In the genomic region with DNA sequence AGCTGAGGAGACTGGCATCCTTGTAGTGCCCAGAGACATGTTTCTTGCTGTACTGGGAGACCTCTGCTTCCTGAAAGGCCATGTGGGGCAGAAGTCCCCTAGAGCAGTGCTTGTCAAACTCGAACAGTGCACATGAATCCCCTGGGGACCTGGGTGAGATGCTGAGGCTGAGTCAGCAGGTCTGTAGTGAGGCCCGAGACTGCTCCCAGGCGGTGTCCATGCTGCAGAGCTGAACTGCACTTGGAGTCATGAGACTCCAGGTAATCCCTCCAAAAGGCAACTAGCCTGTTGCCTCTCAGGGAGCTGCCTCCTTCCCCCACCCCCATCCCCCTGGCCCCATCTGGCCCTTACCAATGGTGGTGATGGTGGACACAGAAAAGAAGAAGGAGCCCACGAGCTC, we compare ENCODE assay signal across 20 cellular contexts. TPM values are rescaled to one million over a fixed set of nuclear protein-coding genes. Genes with fewer than 3 reads are reported as not detected.
DNase-seq lines count a peak whose midpoint lies in the region; ATAC-seq and TF ChIP-seq lines count a peak whose summit lies in the region.
"Had no signal": no experiment of that assay in that cellular context is flagged by ENCODE, and none has a peak within 500 bp of the region (broad histone marks: within the 10 kb centered on the region; RNA-seq: fewer than 3 reads in every experiment).

No MANE protein-coding gene starts in this region.

- TF ChIP-seq CTCF in Loucy (conservative IDR thresholded peaks at IDR 0.05; ENCODE audit: low read length) = no peak

- no peaks in the 10 kb centered on the region for H3K9me2 ChIP-seq in Loucy (replicated peaks; ENCODE audit: low read depth, low read length)

- no peak overlapping the region for H2AFZ ChIP-seq in Loucy (ENCODE audit: low read length)

- no peaks in the 10 kb centered on the region for H3K79me2 ChIP-seq in Loucy (ENCODE audit: insufficient read depth, low read length)

- H3K4me1 ChIP-seq in BLaER1 = peaks cover 45% of the 10 kb centered on the region
- H3K4me1 ChIP-seq in Loucy (ENCODE audit: insufficient read depth, low read length, poor library complexity, severe bottlenecking) = peaks cover 12% of the 10 kb centered on the region
- H3K4me1 ChIP-seq in right cardiac atrium (ENCODE audit: control insufficient read depth, insufficient read depth, low read length) = no peaks in the 10 kb centered on the region

- H4K20me1 ChIP-seq in BLaER1 (peaks cover 31% of the 10 kb centered on the region; the same call in 1 of the 2 replicates), Loucy (ENCODE audit: insufficient read depth, low read length, poor library complexity, severe bottlenecking) (no peaks in the 10 kb centered on the region)

- H3K4me3 Mint-ChIP-seq in central memory CD8-positive, alpha-beta T cell = no peak overlapping the region
- H3K4me3 Mint-ChIP-seq in stimulated activated naive B cell treated with anti-CD40 and anti-IgM and Interleukin-4, amounts not matched to agents 10 μg/mL and 1 μg/mL and 100 μg/mL, for 72 hours = peak overlapping the region in 1 of 2 donors; percentile 5
- H3K4me3 Mint-ChIP-seq in activated T-cell treated with anti-CD3 and anti-CD28 coated beads, Interleukin-2, amount 50 U/mL, for 24 hours = no peak overlapping the region
- H3K4me3 Mint-ChIP-seq: CD8-positive, alpha-beta memory T cell; IgD-negative memory B cell; T-helper 1 cell treated with Interleukin-12 subunit alpha and Interleukin-12 subunit beta and Interleukin-4 antibody, amounts not matched to agents 30 μg/mL and 1 μg/mL, for 36 hours had no signal

- no peaks in the 10 kb centered on the region for H3K36me3 Mint-ChIP-seq in central memory CD8-positive, alpha-beta T cell (ENCODE audit: insufficient read depth)
- H3K36me3 Mint-ChIP-seq in stimulated activated naive B cell treated with anti-CD40 and anti-IgM and Interleukin-4, amounts not matched to agents 10 μg/mL and 1 μg/mL and 100 μg/mL, for 72 hours = no peaks in the 10 kb centered on the region
- H3K36me3 Mint-ChIP-seq in activated T-cell treated with anti-CD3 and anti-CD28 coated beads, Interleukin-2, amount 50 U/mL, for 24 hours (ENCODE audit: low read depth) = no peaks in the 10 kb centered on the region
- H3K36me3 Mint-ChIP-seq: CD8-positive, alpha-beta memory T cell; IgD-negative memory B cell had no signal

- H3K4me2 ChIP-seq in BLaER1 (peak overlapping the region; percentile 78), Loucy (ENCODE audit: low read depth, low read length, poor library complexity, severe bottlenecking) (peak overlapping the region; percentile 4)

- intact Hi-C loops in right cardiac atrium (cut with DNase I) = loop anchor here in 1 of 4 donors (5.0 kb wide), 1 partner anchor 433 kb away; no protein-coding TSS in a partner anchor

- ATAC-seq in central memory CD8-positive, alpha-beta T cell (replicated peaks; ENCODE audit: extremely low read depth, poor library complexity, severe bottlenecking) = no peak
- peak; percentile 84 to 85 for ATAC-seq in stimulated activated naive B cell treated with anti-CD40 and anti-IgM and Interleukin-4, amounts not matched to agents 10 μg/mL and 1 μg/mL and 100 μg/mL, for 72 hours (replicated peaks)
- no peak for ATAC-seq in right cardiac atrium
- ATAC-seq in GM19397 (IDR thresholded peaks at IDR 0.05; ENCODE audit: unreplicated experiment) = no peak

- H3K36me3 ChIP-seq in BLaER1 (no peaks in the 10 kb centered on the region), Loucy (ENCODE audit: insufficient read depth, low read length) (no peaks in the 10 kb centered on the region)

- WGBS in right cardiac atrium = 55% methylated on average over 4 of the region's 4 CpGs

- no peaks in the 10 kb centered on the region for H3K4me1 Mint-ChIP-seq in central memory CD8-positive, alpha-beta T cell
- H3K4me1 Mint-ChIP-seq in stimulated activated naive B cell treated with anti-CD40 and anti-IgM and Interleukin-4, amounts not matched to agents 10 μg/mL and 1 μg/mL and 100 μg/mL, for 72 hours = peaks cover 12 to 34% of the 10 kb centered on the region in 2 donors
- peaks cover 4% of the 10 kb centered on the region for H3K4me1 Mint-ChIP-seq in activated T-cell treated with anti-CD3 and anti-CD28 coated beads, Interleukin-2, amount 50 U/mL, for 24 hours (ENCODE audit: low read depth)

- no peaks in the 10 kb centered on the region; the same call in 1 of the 2 replicates for H3K9me3 ChIP-seq in BLaER1
- no peaks in the 10 kb centered on the region for H3K9me3 ChIP-seq in Loucy (ENCODE audit: insufficient read depth, low read depth, low read length)
- no peaks in the 10 kb centered on the region for H3K9me3 ChIP-seq in right cardiac atrium (ENCODE audit: control insufficient read depth, low read length)

- H3K27me3 ChIP-seq in BLaER1 = peaks cover 41% of the 10 kb centered on the region
- H3K27me3 ChIP-seq in Loucy (ENCODE audit: insufficient read depth, low read length, poor library complexity, severe bottlenecking) = no peaks in the 10 kb centered on the region
- no peaks in the 10 kb centered on the region for H3K27me3 ChIP-seq in right cardiac atrium (ENCODE audit: control insufficient read depth, insufficient read depth)

- no peak for DNase-seq in central memory CD8-positive, alpha-beta T cell (ENCODE audit: low spot score in 2 of 2)
- peak; percentile 30 for DNase-seq in stimulated activated naive B cell treated with anti-CD40 and anti-IgM and Interleukin-4, amounts not matched to agents 10 μg/mL and 1 μg/mL and 100 μg/mL, for 72 hours
- no peak for DNase-seq in activated T-cell treated with anti-CD3 and anti-CD28 coated beads, Interleukin-2, amount 50 U/mL, for 24 hours
- no peak for DNase-seq in right cardiac atrium
- DNase-seq: NCI-H1048, NCI-H1417 treated with DMSO at 0.1 percent for 48 hours had no signal

- H3K9ac ChIP-seq in BLaER1 (peak overlapping the region; percentile 8; the same call in 1 of the 2 replicates), Loucy (ENCODE audit: low read depth, low read length, poor library complexity, severe bottlenecking) (no peak overlapping the region)

- no peaks in the 10 kb centered on the region for H3F3A ChIP-seq in Loucy (ENCODE audit: low read depth)

- H3K27ac Mint-ChIP-seq in central memory CD8-positive, alpha-beta T cell (ENCODE audit: low read depth) = peak overlapping the region; percentile 16
- no peak overlapping the region for H3K27ac Mint-ChIP-seq in stimulated activated naive B cell treated with anti-CD40 and anti-IgM and Interleukin-4, amounts not matched to agents 10 μg/mL and 1 μg/mL and 100 μg/mL, for 72 hours
- H3K27ac Mint-ChIP-seq in activated T-cell treated with anti-CD3 and anti-CD28 coated beads, Interleukin-2, amount 50 U/mL, for 24 hours = no peak overlapping the region
- H3K27ac Mint-ChIP-seq: CD8-positive, alpha-beta memory T cell; T-helper 1 cell treated with Interleukin-12 subunit alpha and Interleukin-12 subunit beta and Interleukin-4 antibody, amounts not matched to agents 30 μg/mL and 1 μg/mL, for 36 hours had no signal

- H3K4me3 ChIP-seq in BLaER1 = no peak overlapping the region
- H3K4me3 ChIP-seq in Loucy (ENCODE audit: low read length, poor library complexity, severe bottlenecking) = no peak overlapping the region
- H3K4me3 ChIP-seq in right cardiac atrium (ENCODE audit: low read length) = no peak overlapping the region

- H3K27ac ChIP-seq in BLaER1 = no peak overlapping the region
- no peak overlapping the region for H3K27ac ChIP-seq in right cardiac atrium (ENCODE audit: low read length)
- H3K27ac ChIP-seq: C4-2B had no signal

- H3K9me3 Mint-ChIP-seq in central memory CD8-positive, alpha-beta T cell = no peaks in the 10 kb centered on the region
- H3K9me3 Mint-ChIP-seq in stimulated activated naive B cell treated with anti-CD40 and anti-IgM and Interleukin-4, amounts not matched to agents 10 μg/mL and 1 μg/mL and 100 μg/mL, for 72 hours = no peaks in the 10 kb centered on the region
- H3K9me3 Mint-ChIP-seq in activated T-cell treated with anti-CD3 and anti-CD28 coated beads, Interleukin-2, amount 50 U/mL, for 24 hours = no peaks in the 10 kb centered on the region
- H3K9me3 Mint-ChIP-seq: CD8-positive, alpha-beta memory T cell; IgD-negative memory B cell; T-helper 1 cell treated with Interleukin-12 subunit alpha and Interleukin-12 subunit beta and Interleukin-4 antibody, amounts not matched to agents 30 μg/mL and 1 μg/mL, for 36 hours had no signal

- peaks cover 40% of the 10 kb centered on the region for H3K27me3 Mint-ChIP-seq in central memory CD8-positive, alpha-beta T cell
- H3K27me3 Mint-ChIP-seq in stimulated activated naive B cell treated with anti-CD40 and anti-IgM and Interleukin-4, amounts not matched to agents 10 μg/mL and 1 μg/mL and 100 μg/mL, for 72 hours = peaks cover 37 to 57% of the 10 kb centered on the region in 2 donors
- peaks cover 48% of the 10 kb centered on the region for H3K27me3 Mint-ChIP-seq in activated T-cell treated with anti-CD3 and anti-CD28 coated beads, Interleukin-2, amount 50 U/mL, for 24 hours

RNA-seq across cellular contexts. Expression of a gene that starts 3.7 kb away (rescaled TPM):
- 1 to 10 TPM; 3.6 to 9.3 (median 5.3) TPM for total RNA-seq in right cardiac atrium
- 2.5 TPM for polyA plus RNA-seq in right cardiac atrium
- total RNA-seq: A673; Calu3; CD8-positive, alpha-beta memory T cell; G401; MCF 10A; Right ventricle myocardium inferior; SK-MEL-5 had no signal
- polyA plus RNA-seq: CD8-positive, alpha-beta memory T cell; IgD-negative memory B cell had no signal

RNA-seq across cellular contexts. Expression of a gene that starts 12.0 kb away (rescaled TPM):
- total RNA-seq in right cardiac atrium = not detected
- polyA plus RNA-seq in right cardiac atrium = not detected
- total RNA-seq: A673; Calu3; CD8-positive, alpha-beta memory T cell; G401; H7; MCF 10A; Right ventricle myocardium inferior; SK-MEL-5 had no signal
- polyA plus RNA-seq: CD8-positive, alpha-beta memory T cell; IgD-negative memory B cell had no signal

Comparison
In these comparisons a context has a peak if more than half of its experiments do, and no peak if none do; other contexts are left out.
1. ATAC-seq: peak in stimulated activated naive B cell treated with anti-CD40 and anti-IgM and Interleukin-4, amounts not matched to agents 10 μg/mL and 1 μg/mL and 100 μg/mL, for 72 hours (2 of 2); none in central memory CD8-positive, alpha-beta T cell (single experiment), right cardiac atrium (0 of 2) and GM19397 (single experiment).